ENCODE assay signal across 8 cellular contexts in genomic region chr6:116060572-116061283, GRCh38. TPM values are rescaled to one million over a fixed set of nuclear protein-coding genes. Genes with fewer than 3 reads are reported as not detected.
DNase-seq lines count a peak whose midpoint lies in the region; ATAC-seq and TF ChIP-seq lines count a peak whose summit lies in the region.

FRK (minus strand) TSS chr6:116060891; CDS start chr6:116060311, 580 bp downstream.

- DNase-seq in DMS53 treated with DMSO at 0.1 percent for 48 hours (lab: John Stamatoyannopoulos, UW; ENCODE audit: unreplicated experiment) (peak; percentile 82), M059J (ENCODE audit: low read depth) (peak; percentile 76), dorsolateral prefrontal cortex (no peak), neural progenitor cell (ENCODE audit: low spot score) (no peak), amniotic stem cell (lab: John Stamatoyannopoulos, UW) (no peak), islet precursor cell (no peak), GM10266 (ENCODE audit: extremely low spot score) (no peak)

- no peaks in the 10 kb centered on the region for H3K36me3 Mint-ChIP-seq in neural progenitor cell

- no peaks in the 10 kb centered on the region for H3K9me3 ChIP-seq in neural progenitor cell (ENCODE audit: low read depth)

- no peak within 1 kb of the TSS for H3K4me3 Mint-ChIP-seq in neural progenitor cell

- H3K36me3 ChIP-seq in neural progenitor cell, result no peaks in the 10 kb centered on the region

- no peaks in the 10 kb centered on the region for H3K27me3 ChIP-seq in dorsolateral prefrontal cortex
- H3K27me3 ChIP-seq in neural progenitor cell, result no peaks in the 10 kb centered on the region

- H3K27ac Mint-ChIP-seq in neural progenitor cell, result no peak within 1 kb of the TSS

- H3K4me1 Mint-ChIP-seq in neural progenitor cell, result no peaks in the 10 kb centered on the region

- no peak within 1 kb of the TSS for H3K9ac ChIP-seq in neural progenitor cell

- H3K9me3 Mint-ChIP-seq in neural progenitor cell, result no peaks in the 10 kb centered on the region

- peak within 1 kb of the TSS; percentile 79 for H2AFZ ChIP-seq in neural progenitor cell (replicated peaks)

- no peaks in the 10 kb centered on the region for H4K20me1 ChIP-seq in neural progenitor cell (ENCODE audit: low read depth)

- H3K4me3 ChIP-seq in dorsolateral prefrontal cortex (peak within 1 kb of the TSS in 38 of 59 donors; percentile 0 to 44 (median 27)), neural progenitor cell (no peak within 1 kb of the TSS)

- no peak within 1 kb of the TSS for H3K4me2 ChIP-seq in neural progenitor cell

- no peaks in the 10 kb centered on the region for H3K79me2 ChIP-seq in neural progenitor cell (ENCODE audit: low read depth)

- H3K4me1 ChIP-seq in neural progenitor cell, result no peaks in the 10 kb centered on the region

- intact Hi-C loops in dorsolateral prefrontal cortex (cut with DNase I), result no loop called here

- H3K27me3 Mint-ChIP-seq in neural progenitor cell (ENCODE audit: insufficient read depth, low read depth), result no peaks in the 10 kb centered on the region

- TF ChIP-seq CTCF in dorsolateral prefrontal cortex (IDR thresholded peaks at IDR 0.05 in 54 of 56, conservative IDR thresholded peaks at IDR 0.05 in 2 of 56; ENCODE audit: low read depth in 1 of 56, partially characterized antibody in 56 of 56), result peak in 37 of 56 donors; percentile 10 to 59 (median 26)
- no peak for TF ChIP-seq CTCF in neural progenitor cell (IDR thresholded peaks at IDR 0.05)
- no peak for TF ChIP-seq CTCF in GM10266 (IDR thresholded peaks at IDR 0.05; ENCODE audit: control insufficient read depth, insufficient read depth, low read depth, missing control alignments)

- no peak for ATAC-seq in GM18870 (IDR thresholded peaks at IDR 0.05; ENCODE audit: unreplicated experiment)

- no peaks in the 10 kb centered on the region for H3F3A ChIP-seq in neural progenitor cell (ENCODE audit: low read depth)

- H3K27ac ChIP-seq in dorsolateral prefrontal cortex (peak within 1 kb of the TSS in 2 of 59 donors; percentile 28 to 42), neural progenitor cell (no peak within 1 kb of the TSS)

RNA-seq across cellular contexts. Expression of gene FRK, which starts in this region (rescaled TPM):
- total RNA-seq in M059J (2014; rRNA removed; shearing (Covaris generic)), result 1.3 and 2.2 TPM in 2 replicates
- 1 to 10 TPM in 102 of 120 experiments, under 1 TPM in 18; 0.63 to 3.4 (median 1.4) TPM for total RNA-seq in dorsolateral prefrontal cortex
- total RNA-seq in neural progenitor cell (ENCODE audit: low replicate concordance), result 0.11 and 0.15 TPM in 2 replicates

Comparison
In these comparisons a context has a peak if more than half of its experiments do, and no peak if none do; other contexts are left out.
1. DNase-seq: peak in DMS53 treated with DMSO at 0.1 percent for 48 hours (single experiment) and M059J (single experiment); none in dorsolateral prefrontal cortex (0 of 10), neural progenitor cell (single experiment), amniotic stem cell (single experiment), islet precursor cell (single experiment) and GM10266 (single experiment).
2. CTCF ChIP-seq: peak in dorsolateral prefrontal cortex (37 of 56); none in neural progenitor cell (single experiment) and GM10266 (single experiment).